31 cellular contexts compared by ENCODE assay signal in the genomic region with DNA sequence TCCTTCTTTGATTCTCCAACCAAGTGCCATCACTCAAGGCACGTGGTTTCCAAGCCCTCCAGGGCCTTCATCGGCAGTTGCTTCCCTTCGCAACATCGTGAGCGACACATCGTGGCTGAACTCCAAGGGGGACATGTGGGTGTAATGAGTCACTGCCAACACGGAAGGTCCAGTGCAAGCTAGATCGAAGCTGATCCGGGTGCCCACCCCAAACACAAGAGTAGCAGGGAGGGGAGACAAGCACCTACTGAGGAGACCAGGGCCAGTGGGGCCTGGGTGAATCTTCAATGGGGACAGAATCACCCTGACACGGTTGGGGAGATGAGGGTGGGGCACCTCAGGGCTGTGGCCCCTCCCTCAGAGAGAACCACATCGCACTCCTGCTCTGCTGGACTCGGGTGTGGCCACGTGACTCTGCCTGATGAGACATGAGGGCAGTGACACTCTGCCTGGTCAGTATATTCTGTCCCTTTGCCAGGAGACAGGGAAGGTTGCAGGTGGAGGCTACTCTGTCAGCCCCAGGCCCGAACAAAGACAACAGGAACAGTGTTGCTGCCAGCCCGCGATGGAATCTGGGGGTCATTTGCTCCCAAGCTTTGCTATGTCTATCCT. TPM values are rescaled to one million over a fixed set of nuclear protein-coding genes. Genes with fewer than 3 reads are reported as not detected.
DNase-seq lines count a peak whose midpoint lies in the region; ATAC-seq, FAIRE-seq and TF ChIP-seq lines count a peak whose summit lies in the region.
"Had no signal": no experiment of that assay in that cellular context is flagged by ENCODE, and none has a peak within 500 bp of the region (broad histone marks: within the 10 kb centered on the region; RNA-seq: fewer than 3 reads in every experiment).

No MANE protein-coding gene starts in this region.

- no peak overlapping the region for H3K27ac ChIP-seq in GM12878 (ENCODE audit: control insufficient read depth, insufficient read depth)
- no peak overlapping the region for H3K27ac ChIP-seq in neuronal stem cell (replicated peaks; ENCODE audit: low read length)
- H3K27ac ChIP-seq: foreskin keratinocyte, hepatocyte, ovary, uterus had no signal

- no peak overlapping the region for H3K27ac Mint-ChIP-seq in T-helper 17 cell
- H3K27ac Mint-ChIP-seq: activated naive CD8-positive, alpha-beta T cell treated with anti-CD3 and anti-CD28 coated beads, Interleukin-2, amount 10 ng/mL, durations not matched to agents 7 days and 5 days; activated T-helper 2 cell treated with anti-CD3 and anti-CD28 coated beads, Interferon-gamma antibody, Interleukin-2, Interleukin-4, amounts not matched to agents 10 μg/mL and 5 μg/mL and 100 μg/mL, durations not matched to agents 14 hours and 24 hours and 36 hours; immature natural killer cell; natural killer cell treated with Interleukin-12 subunit alpha and Interleukin-12 subunit beta and Interleukin-15 and Interleukin-18, amount 100 ng/mL, for 72 hours; stimulated activated naive B cell treated with anti-CD40 and anti-IgM and Interleukin-4, amounts not matched to agents 10 μg/mL and 1 μg/mL and 100 μg/mL, for 72 hours had no signal

- in situ Hi-C loops in GM12878 (cut with MboI), result no loop called here

- H2BK5ac ChIP-seq in neuronal stem cell (ENCODE audit: low read length), result no peak overlapping the region

- SMC1A ChIA-PET in GM12878 (lab: Charles Lee; ENCODE audit: uncharacterized antibody, unreplicated experiment), result no interaction called here

- WGBS in GM12878 (ENCODE audit: insufficient coverage, insufficient replicate concordance, low lambda C conversion rate, missing lambda C conversion rate), result 41% methylated on average over 16 of the region's 16 CpGs
- WGBS in neuronal stem cell (ENCODE audit: extremely low coverage in 2 of 2, insufficient read length in 2 of 2, insufficient replicate concordance in 1 of 2), 2 donors, result no CpG with 5 or more reads among the region's 16 CpGs

- H3K4me3 ChIP-seq in GM12878 (no peak overlapping the region), neuronal stem cell (ENCODE audit: low read length in 2 of 2) (no peak overlapping the region)
- H3K4me3 ChIP-seq: hepatocyte, ovary, uterus had no signal

- no peak overlapping the region for H4K8ac ChIP-seq in neuronal stem cell (ENCODE audit: low read depth, low read length)

- H3K9ac ChIP-seq in GM12878 (ENCODE audit: control insufficient read depth, insufficient read depth, low read length) (no peak overlapping the region), neuronal stem cell (ENCODE audit: low read depth, low read length, poor library complexity) (no peak overlapping the region)

- TF ChIP-seq CTCF in GM12878 (IDR thresholded peaks at IDR 0.05 in 2 of 3, conservative IDR thresholded peaks at IDR 0.05 in 1 of 3; ENCODE audit: control insufficient read depth in 2 of 3, extremely low read depth in 1 of 3, insufficient read depth in 1 of 3, low read depth in 3 of 3, low read length in 3 of 3), result no peak

- H3K9me3 ChIP-seq in GM12878 (replicated peaks; ENCODE audit: control insufficient read depth, insufficient read depth, low read length), result no peaks in the 10 kb centered on the region
- no peaks in the 10 kb centered on the region for H3K9me3 ChIP-seq in neuronal stem cell (replicated peaks in 1 of 2; ENCODE audit: control insufficient read depth in 2 of 2, insufficient read depth in 1 of 2, low read depth in 1 of 2, low read length in 2 of 2)
- no peaks in the 10 kb centered on the region for H3K9me3 ChIP-seq in T-helper 17 cell (ENCODE audit: control insufficient read depth, low read length, poor library complexity, severe bottlenecking)
- H3K9me3 ChIP-seq: Caco-2, ovary, uterus had no signal

- H3K4me1 Mint-ChIP-seq in T-helper 17 cell, result no peaks in the 10 kb centered on the region
- H3K4me1 Mint-ChIP-seq: activated naive CD8-positive, alpha-beta T cell treated with anti-CD3 and anti-CD28 coated beads, Interleukin-2, amount 10 ng/mL, durations not matched to agents 7 days and 5 days; immature natural killer cell; stimulated activated naive B cell treated with anti-CD40 and anti-IgM and Interleukin-4, amounts not matched to agents 10 μg/mL and 1 μg/mL and 100 μg/mL, for 72 hours had no signal

- H3K18ac ChIP-seq in neuronal stem cell (ENCODE audit: low read length), result peak overlapping the region; percentile 42

- FAIRE-seq in GM12878 (lab: Jason Lieb, UNC), result no peak
- FAIRE-seq: GM19239 had no signal

- no peak overlapping the region for H2AFZ ChIP-seq in GM12878 (ENCODE audit: control insufficient read depth, low read depth, low read length)
- H2AFZ ChIP-seq in neuronal stem cell (ENCODE audit: low read length), result no peak overlapping the region
- H2AFZ ChIP-seq: hepatocyte had no signal

- H3K4ac ChIP-seq in neuronal stem cell (ENCODE audit: low read length), result no peak overlapping the region

- H4K91ac ChIP-seq in neuronal stem cell (ENCODE audit: low read depth, low read length, poor library complexity), result no peak overlapping the region

- H3K27me3 ChIP-seq in GM12878 (replicated peaks in 1 of 2; ENCODE audit: control insufficient read depth in 2 of 2, insufficient read depth in 2 of 2, low read length in 1 of 2), result no peaks in the 10 kb centered on the region; a peak in 1 of 4 replicates
- H3K27me3 ChIP-seq in neuronal stem cell (ENCODE audit: control insufficient read depth in 3 of 3, insufficient read depth in 3 of 3, low read depth in 1 of 3, low read length in 3 of 3), result peaks cover 0 to 4% (median 0%) of the 10 kb centered on the region in 3 experiments
- H3K27me3 ChIP-seq: foreskin keratinocyte, hepatocyte, ovary, uterus had no signal

- no peak overlapping the region for H3K14ac ChIP-seq in neuronal stem cell (ENCODE audit: low read length)

- peaks cover 44% of the 10 kb centered on the region for H3K27me3 Mint-ChIP-seq in T-helper 17 cell
- H3K27me3 Mint-ChIP-seq: activated naive CD8-positive, alpha-beta T cell treated with anti-CD3 and anti-CD28 coated beads, Interleukin-2, amount 10 ng/mL, durations not matched to agents 7 days and 5 days had no signal

- H2BK12ac ChIP-seq in neuronal stem cell (ENCODE audit: low read length), result peak overlapping the region; percentile 68

- no peak for ATAC-seq in GM12878
- no peak for ATAC-seq in T-helper 17 cell
- ATAC-seq: foreskin keratinocyte; left ventricle myocardium superior; natural killer cell treated with Interleukin-12 subunit alpha and Interleukin-12 subunit beta and Interleukin-15 and Interleukin-18, amount 100 ng/mL, for 72 hours; stimulated activated naive B cell treated with anti-CD40 and anti-IgM and Interleukin-4, amounts not matched to agents 10 μg/mL and 1 μg/mL and 100 μg/mL, for 72 hours had no signal

- TF ChIP-seq EP300 in Ishikawa (IDR thresholded peaks at IDR 0.05; ENCODE audit: borderline replicate concordance), result no peak
- no peak for TF ChIP-seq EP300 in GM12878 (IDR thresholded peaks at IDR 0.05; ENCODE audit: borderline replicate concordance in 1 of 2, control insufficient read depth in 1 of 2, low read depth in 2 of 2, low read length in 2 of 2)

- H2BK120ac ChIP-seq in neuronal stem cell (ENCODE audit: low read depth, low read length), result no peak overlapping the region

- no peaks in the 10 kb centered on the region for H4K20me1 ChIP-seq in GM12878 (ENCODE audit: control insufficient read depth, insufficient read depth)

- no peak overlapping the region for H3K4me3 Mint-ChIP-seq in T-helper 17 cell
- H3K4me3 Mint-ChIP-seq: activated naive CD8-positive, alpha-beta T cell treated with anti-CD3 and anti-CD28 coated beads, Interleukin-2, amount 10 ng/mL, durations not matched to agents 7 days and 5 days; immature natural killer cell; natural killer cell treated with Interleukin-12 subunit alpha and Interleukin-12 subunit beta and Interleukin-15 and Interleukin-18, amount 100 ng/mL, for 72 hours; stimulated activated naive B cell treated with anti-CD40 and anti-IgM and Interleukin-4, amounts not matched to agents 10 μg/mL and 1 μg/mL and 100 μg/mL, for 72 hours had no signal

- no peaks in the 10 kb centered on the region for H3K79me1 ChIP-seq in neuronal stem cell (ENCODE audit: low read depth, low read length)

- no TSS peak for BruUV-seq in GM12878 (replicated peaks; lab: Mats Ljungman, UMichigan)

- RAD21 ChIA-PET in GM12878 (lab: Charles Lee; ENCODE audit: unreplicated experiment), result no interaction called here

- no peak overlapping the region for H2BK15ac ChIP-seq in neuronal stem cell (ENCODE audit: low read length)

- no peaks in the 10 kb centered on the region for H3K4me1 ChIP-seq in GM12878 (ENCODE audit: control insufficient read depth, insufficient read depth, low read length)
- H3K4me1 ChIP-seq in neuronal stem cell (ENCODE audit: control insufficient read depth in 2 of 2, insufficient read depth in 1 of 2, low read depth in 1 of 2, low read length in 2 of 2), result peaks cover 0 to 2% of the 10 kb centered on the region in 2 donors
- H3K4me1 ChIP-seq: Caco-2, uterus had no signal

- H3K36me3 Mint-ChIP-seq in T-helper 17 cell (ENCODE audit: low read depth), result peaks cover 2% of the 10 kb centered on the region
- H3K36me3 Mint-ChIP-seq: activated naive CD8-positive, alpha-beta T cell treated with anti-CD3 and anti-CD28 coated beads, Interleukin-2, amount 10 ng/mL, durations not matched to agents 7 days and 5 days; immature natural killer cell; natural killer cell treated with Interleukin-12 subunit alpha and Interleukin-12 subunit beta and Interleukin-15 and Interleukin-18, amount 100 ng/mL, for 72 hours; stimulated activated naive B cell treated with anti-CD40 and anti-IgM and Interleukin-4, amounts not matched to agents 10 μg/mL and 1 μg/mL and 100 μg/mL, for 72 hours had no signal

- no peak overlapping the region for H3K23ac ChIP-seq in neuronal stem cell (ENCODE audit: low read depth, low read length, poor library complexity)

- CTCF ChIA-PET in GM12878 (lab: Yijun Ruan, JAX), result interaction anchor here (1.0 to 4.3 kb wide), 4 partner anchors 9 to 397 kb away, joined by 3 to 35 read pairs (median 4); no protein-coding TSS in a partner anchor

- POLR2A ChIA-PET in GM12878 (lab: Charles Lee), result no interaction called here

- no peak for TF ChIP-seq POLR2A in GM12878 (IDR thresholded peaks at IDR 0.05; ENCODE audit: low read depth, low read length)

- H3K36me3 ChIP-seq in GM12878 (ENCODE audit: control insufficient read depth in 2 of 2, insufficient read depth in 2 of 2, low read length in 1 of 2), result no peaks in the 10 kb centered on the region
- no peaks in the 10 kb centered on the region for H3K36me3 ChIP-seq in neuronal stem cell (replicated peaks in 1 of 2; ENCODE audit: control insufficient read depth in 2 of 2, insufficient read depth in 2 of 2, low read length in 2 of 2)
- H3K36me3 ChIP-seq: ovary, uterus had no signal

- TF ChIP-seq RAD21 in Ishikawa (IDR thresholded peaks at IDR 0.05; ENCODE audit: low read depth) (no peak), GM12878 (IDR thresholded peaks at IDR 0.05; ENCODE audit: insufficient read depth, low read depth, low read length) (no peak)

- H3K4me2 ChIP-seq in GM12878 (ENCODE audit: control insufficient read depth, insufficient read depth) (no peak overlapping the region), neuronal stem cell (ENCODE audit: insufficient read depth, low read length, poor library complexity, severe bottlenecking) (no peak overlapping the region)
- H3K4me2 ChIP-seq: hepatocyte had no signal

- no peak overlapping the region for H2AK5ac ChIP-seq in neuronal stem cell (ENCODE audit: low read depth, low read length)

- no peaks in the 10 kb centered on the region for H3K79me2 ChIP-seq in GM12878 (ENCODE audit: control insufficient read depth, insufficient read depth, low read length)
- H3K79me2 ChIP-seq: hepatocyte had no signal

- intact Hi-C loops in GM12878 (cut with micrococcal nuclease; ENCODE audit: unreplicated experiment), result no loop called here

- DNase-seq in Daoy (ENCODE audit: low read depth) (peak; percentile 43), GM12878 (ENCODE audit: low read depth, low spot score) (no peak), neuronal stem cell (ENCODE audit: low spot score) (no peak), T-helper 17 cell (no peak), GDM1 (lab: John Stamatoyannopoulos, UW) (no peak), iPS-NIHi7 (ENCODE audit: extremely low spot score) (no peak)
- DNase-seq in activated CD4-positive, alpha-beta T cell treated with anti-CD3 and anti-CD28 coated beads for 1 hour, result no peak
- DNase-seq: activated CD4-positive, alpha-beta T cell treated with anti-CD3 and anti-CD28 coated beads, Interleukin-2, amount 50 U/mL, for 48 hours; activated CD4-positive, CD25-positive, alpha-beta regulatory T cell; activated CD8-positive, alpha-beta memory T cell treated with anti-CD3 and anti-CD28 coated beads, Interleukin-2, amount 50 U/mL, for 48 hours; activated naive CD8-positive, alpha-beta T cell treated with anti-CD3 and anti-CD28 coated beads, Interleukin-2, amount 10 ng/mL, durations not matched to agents 7 days and 5 days; C1 segment of cervical spinal cord; Caco-2; DMS79 treated with DMSO at 0.1 percent for 48 hours; foreskin keratinocyte; immature natural killer cell; left ventricle myocardium superior; NCI-H1092; NCI-H187 treated with DMSO at 0.1 percent for 48 hours; NCI-H226; NCI-H748 treated with DMSO at 0.1 percent for 48 hours; ovary; Right ventricle myocardium superior; stimulated activated CD4-positive, alpha-beta T cell treated with anti-CD3 and anti-CD28 coated beads, Interleukin-4, amount 100 ng/mL, for 24 hours; stimulated activated naive B cell treated with anti-CD40 and anti-IgM and Interleukin-4, amounts not matched to agents 10 μg/mL and 1 μg/mL and 100 μg/mL, for 72 hours; uterus had no signal

RNA-seq across cellular contexts. Expression of gene HSPA12A, which starts 36.8 kb away (rescaled TPM):
- 4.9 and 11.0 TPM in 2 replicates for total RNA-seq in Daoy (2014; rRNA removed; shearing (Covaris generic))
- total RNA-seq in GM12878 (2013; cell fraction: nucleolus; rRNA removed), result 20.5 and 21.4 TPM in 2 replicates
- total RNA-seq in GM12878 (2014; rRNA removed), result 0.82 and 0.90 TPM in 2 replicates
- total RNA-seq in GM12878 (2014; rRNA removed; fragmentation: Illumina TruSeq; extraction: Trizol), result 1.9 and 2.2 TPM in 2 replicates
- total RNA-seq in GM12878 (2021), result 2.2 and 2.4 TPM in 2 replicates
- polyA plus RNA-seq in GM12878 (2011; ENCODE audit: low read depth), result 1.4 TPM
- 18.2 and 20.2 TPM in 2 replicates for polyA plus RNA-seq in GM12878 (2011; rRNA removed)
- 6.7 and 7.4 TPM in 2 replicates for polyA plus RNA-seq in GM12878 (2011; cell fraction: cytosol; rRNA removed)
- 15.8 and 17.6 TPM in 2 replicates for polyA plus RNA-seq in GM12878 (2011; cell fraction: nucleus; rRNA removed)
- polyA plus RNA-seq in GM12878 (2012), result 1.6 and 2.0 TPM in 2 replicates
- 2.5 and 3.2 TPM in 2 replicates for polyA plus RNA-seq in GM12878 (2014; fragmentation: Illumina TruSeq; extraction: Trizol)
- 1 to 10 TPM; 2.2 to 4.0 TPM for polyA plus RNA-seq in GM12878 (2014; fragmentation: Nextera tagmentation; extraction: Ambion mirVana)
- polyA plus RNA-seq in GM12878 (2014; rRNA removed), result 1.9 and 3.0 TPM in 2 replicates
- 1 to 10 TPM; 3.2 to 3.4 TPM for polyA plus RNA-seq in GM12878 (2016; fragmentation: Nextera tagmentation; extraction: Ambion mirVana)
- polyA minus RNA-seq in GM12878 (2011; rRNA and poly(A)+ RNA removed), result 13.0 and 13.5 TPM in 2 replicates
- 4.0 and 5.7 TPM in 2 replicates for polyA minus RNA-seq in GM12878 (2011; cell fraction: cytosol; rRNA and poly(A)+ RNA removed)
- 11.1 and 17.3 TPM in 2 replicates for polyA minus RNA-seq in GM12878 (2011; cell fraction: nucleus; rRNA and poly(A)+ RNA removed)
- polyA plus RNA-seq in neuronal stem cell (2013, experiment 1 of 2), result 3.1 TPM
- 3.2 TPM for polyA plus RNA-seq in neuronal stem cell (2013, experiment 2 of 2)
- under 1 TPM; 0.37 to 0.62 TPM for total RNA-seq in T-helper 17 cell
